ENCODE assay signal across 9 cellular contexts in genomic region chr10:77405771-77406241, GRCh38.
DNase-seq lines count a peak whose midpoint lies in the region; ATAC-seq and TF ChIP-seq lines count a peak whose summit lies in the region.
"Had no signal": no experiment of that assay in that cellular context is flagged by ENCODE, and none has a peak within 500 bp of the region (broad histone marks: within the 10 kb centered on the region; RNA-seq: fewer than 3 reads in every experiment).

No MANE protein-coding gene starts in this region.

- H3K9me3 ChIP-seq in psoas muscle: no peaks in the 10 kb centered on the region

- peaks cover 0 to 4% of the 10 kb centered on the region in 2 donors for H3K36me3 ChIP-seq in psoas muscle (ENCODE audit: insufficient read depth in 1 of 2, low read depth in 1 of 2)

- no peak overlapping the region for H3K4me3 Mint-ChIP-seq in CD14-positive monocyte

- peaks cover 6 to 23% (median 11%) of the 10 kb centered on the region in 3 donors for H3K27me3 Mint-ChIP-seq in CD14-positive monocyte (ENCODE audit: low read depth in 3 of 3)

- DNase-seq in DMS79 treated with DMSO at 0.1 percent for 48 hours (lab: John Stamatoyannopoulos, UW) (peak; percentile 12), DMS79 (lab: John Stamatoyannopoulos, UW) (no peak), HuH-7.5 (ENCODE audit: low spot score) (peak; percentile 19), RWPE1 (ENCODE audit: low spot score) (peak; percentile 81), fibroblast of pulmonary artery (ENCODE audit: low read depth) (peak; percentile 60), psoas muscle (peak; percentile 78 to 84), CD14-positive monocyte (ENCODE audit: low spot score) (no peak)

- peaks cover 0 to 1% (median 0%) of the 10 kb centered on the region in 7 donors for H3K9me3 Mint-ChIP-seq in CD14-positive monocyte

- POLR2A ChIA-PET in RWPE1 (lab: Yijun Ruan, JAX; ENCODE audit: low non-redundant PET): no interaction called here

- ATAC-seq in psoas muscle (peak; percentile 88 to 94 (median 94)), GM21423 (IDR thresholded peaks at IDR 0.05; ENCODE audit: unreplicated experiment) (no peak)

- intact Hi-C loops in psoas muscle (cut with DNase I): no loop called here
- intact Hi-C loops in CD14-positive monocyte (cut with micrococcal nuclease): no loop called here

- no peaks in the 10 kb centered on the region for H3K4me1 Mint-ChIP-seq in CD14-positive monocyte

- no peaks in the 10 kb centered on the region for H3K36me3 Mint-ChIP-seq in CD14-positive monocyte

- 17 to 25% (median 19%) methylated on average over 5 of the region's 5 CpGs for WGBS in psoas muscle, 3 donors

- H3K27ac Mint-ChIP-seq in CD14-positive monocyte: no peak overlapping the region

- H3K4me3 ChIP-seq in fibroblast of pulmonary artery (replicated peaks; ENCODE audit: low read depth, low read length) (no peak overlapping the region), psoas muscle (no peak overlapping the region)
- H3K4me3 ChIP-seq: SK-N-MC had no signal

- peaks cover 17% of the 10 kb centered on the region for H3K4me1 ChIP-seq in psoas muscle

- peak overlapping the region; percentile 79 for H3K27ac ChIP-seq in RWPE1
- peak overlapping the region; percentile 53 for H3K27ac ChIP-seq in psoas muscle
- H3K27ac ChIP-seq: SK-N-MC had no signal

- CTCF ChIA-PET in RWPE1 (lab: Yijun Ruan, JAX): interaction anchor here (0.6 to 1.2 kb wide), 5 partner anchors 13 to 310 kb away, joined by 3 to 4 read pairs (median 3); no protein-coding TSS in a partner anchor

- H3K27me3 ChIP-seq in psoas muscle (ENCODE audit: insufficient read depth in 3 of 3, low read length in 2 of 3): peaks cover 0 to 4% (median 0%) of the 10 kb centered on the region in 3 donors

- no peak for TF ChIP-seq CTCF in RWPE1 (conservative IDR thresholded peaks at IDR 0.05; ENCODE audit: low read depth)
- no peak for TF ChIP-seq CTCF in fibroblast of pulmonary artery (IDR thresholded peaks at IDR 0.05; ENCODE audit: low read length, missing control alignments)
- TF ChIP-seq CTCF in psoas muscle (IDR thresholded peaks at IDR 0.05): no peak
- no peak for TF ChIP-seq CTCF in CD14-positive monocyte (IDR thresholded peaks at IDR 0.05)

Comparison
In these comparisons a context has a peak if more than half of its experiments do, and no peak if none do; other contexts are left out.
1. DNase-seq: peak in DMS79 treated with DMSO at 0.1 percent for 48 hours (single experiment), HuH-7.5 (single experiment), RWPE1 (single experiment), fibroblast of pulmonary artery (single experiment) and psoas muscle (2 of 2); none in DMS79 (single experiment) and CD14-positive monocyte (single experiment).